In genomic region chr6:105388392-105388791, GRCh38 we compare ENCODE assay signal across 16 cellular contexts. TPM values are rescaled to one million over a fixed set of nuclear protein-coding genes. Genes with fewer than 3 reads are reported as not detected.
DNase-seq lines count a peak whose midpoint lies in the region; ATAC-seq and TF ChIP-seq lines count a peak whose summit lies in the region.
"Had no signal": no experiment of that assay in that cellular context is flagged by ENCODE, and none has a peak within 500 bp of the region (broad histone marks: within the 10 kb centered on the region; RNA-seq: fewer than 3 reads in every experiment).

No MANE protein-coding gene starts in this region.

- H3K9me3 Mint-ChIP-seq in mesothelial cell of epicardium, result no peaks in the 10 kb centered on the region
- no peaks in the 10 kb centered on the region for H3K9me3 Mint-ChIP-seq in activated naive CD8-positive, alpha-beta T cell treated with anti-CD3 and anti-CD28 coated beads, Interleukin-2, amount 50 U/mL, for 24 hours

- intact Hi-C loops in colonic mucosa (cut with DNase I), result no loop called here

- TF ChIP-seq CTCF in colonic mucosa (IDR thresholded peaks at IDR 0.05) (no peak), mesothelial cell of epicardium (IDR thresholded peaks at IDR 0.05; ENCODE audit: unreplicated experiment) (no peak)

- no peaks in the 10 kb centered on the region for H3K27me3 Mint-ChIP-seq in mesothelial cell of epicardium (ENCODE audit: low read depth)
- no peaks in the 10 kb centered on the region for H3K27me3 Mint-ChIP-seq in activated naive CD8-positive, alpha-beta T cell treated with anti-CD3 and anti-CD28 coated beads, Interleukin-2, amount 50 U/mL, for 24 hours

- H3K4me1 ChIP-seq in colonic mucosa, result peaks cover 13% of the 10 kb centered on the region
- H3K4me1 ChIP-seq: SJCRH30 had no signal

- peak; percentile 20 for DNase-seq in CD1c-positive myeloid dendritic cell (ENCODE audit: extremely low spot score)
- peak; percentile 52 for DNase-seq in OCI-M1 (lab: John Stamatoyannopoulos, UW)
- DNase-seq in colonic mucosa, result no peak
- DNase-seq in mesothelial cell of epicardium (ENCODE audit: low spot score in 2 of 2, unreplicated experiment in 2 of 2), result no peak
- DNase-seq in activated naive CD8-positive, alpha-beta T cell treated with anti-CD3 and anti-CD28 coated beads, Interleukin-2, amount 50 U/mL, for 24 hours, result no peak
- DNase-seq in HuH-7 (ENCODE audit: low spot score), result no peak
- no peak for DNase-seq in COR-L47 (lab: John Stamatoyannopoulos, UW)
- DNase-seq: H7, NCI-H1417 treated with DMSO at 0.1 percent for 48 hours, NCI-H1930, NCI-H446, NCI-H69, SJCRH30 had no signal

- H3K4me1 Mint-ChIP-seq in mesothelial cell of epicardium, result no peaks in the 10 kb centered on the region
- H3K4me1 Mint-ChIP-seq in activated naive CD8-positive, alpha-beta T cell treated with anti-CD3 and anti-CD28 coated beads, Interleukin-2, amount 50 U/mL, for 24 hours, result peaks cover 11% of the 10 kb centered on the region

- H3K27ac Mint-ChIP-seq in mesothelial cell of epicardium, result peak overlapping the region; percentile 66
- no peak overlapping the region for H3K27ac Mint-ChIP-seq in activated naive CD8-positive, alpha-beta T cell treated with anti-CD3 and anti-CD28 coated beads, Interleukin-2, amount 50 U/mL, for 24 hours

- H3K9ac ChIP-seq in colonic mucosa (ENCODE audit: low read depth in 2 of 2, low read length in 2 of 2), result peak overlapping the region in 1 of 2 donors; percentile 66
- H3K9ac ChIP-seq: BLaER1 had no signal

- ATAC-seq in HG02973 (IDR thresholded peaks at IDR 0.05; ENCODE audit: unreplicated experiment), result no peak
- no peak for ATAC-seq in activated naive CD8-positive, alpha-beta T cell treated with anti-CD3 and anti-CD28 coated beads, Interleukin-2, amount 50 U/mL, for 24 hours

- H3K27ac ChIP-seq in colonic mucosa, result peak overlapping the region; percentile 63
- H3K27ac ChIP-seq: BLaER1, RWPE1, SJCRH30 had no signal

- no peaks in the 10 kb centered on the region for H3K36me3 ChIP-seq in colonic mucosa

- H3K9me3 ChIP-seq in colonic mucosa, result no peaks in the 10 kb centered on the region
- H3K9me3 ChIP-seq: BLaER1, SJCRH30 had no signal

- H3K27me3 ChIP-seq in colonic mucosa, result no peaks in the 10 kb centered on the region
- H3K27me3 ChIP-seq: BLaER1, SJCRH30 had no signal

- H3K4me3 ChIP-seq in colonic mucosa, result no peak overlapping the region
- H3K4me3 ChIP-seq: BLaER1, SJCRH30 had no signal

- peaks cover 17% of the 10 kb centered on the region for H3K36me3 Mint-ChIP-seq in mesothelial cell of epicardium
- peaks cover 21% of the 10 kb centered on the region for H3K36me3 Mint-ChIP-seq in activated naive CD8-positive, alpha-beta T cell treated with anti-CD3 and anti-CD28 coated beads, Interleukin-2, amount 50 U/mL, for 24 hours (ENCODE audit: low read depth)

- no peak overlapping the region for H3K4me3 Mint-ChIP-seq in mesothelial cell of epicardium
- H3K4me3 Mint-ChIP-seq in activated naive CD8-positive, alpha-beta T cell treated with anti-CD3 and anti-CD28 coated beads, Interleukin-2, amount 50 U/mL, for 24 hours, result no peak overlapping the region

RNA-seq across cellular contexts. Expression of gene PREP, which starts 14.5 kb away (rescaled TPM):
- 100 to 1,000 TPM in 1 of 2 donors, 10 to 100 TPM in 1; 99.9 to 113 TPM for total RNA-seq in colonic mucosa
- 45.2 to 47.8 TPM (median 47.4 TPM) in 3 replicates for total RNA-seq in mesothelial cell of epicardium

Comparison
In these comparisons a context has a peak if more than half of its experiments do, and no peak if none do; other contexts are left out.
1. DNase-seq: peak in CD1c-positive myeloid dendritic cell (single experiment) and OCI-M1 (single experiment); none in colonic mucosa (single experiment), mesothelial cell of epicardium (0 of 2), activated naive CD8-positive, alpha-beta T cell treated with anti-CD3 and anti-CD28 coated beads, Interleukin-2, amount 50 U/mL, for 24 hours (single experiment), HuH-7 (single experiment) and COR-L47 (single experiment).